ENCODE assay signal across 32 cellular contexts in genomic region chr4:94298725-94299252, GRCh38. TPM values are rescaled to one million over a fixed set of nuclear protein-coding genes. Genes with fewer than 3 reads are reported as not detected.
DNase-seq lines count a peak whose midpoint lies in the region; ATAC-seq and TF ChIP-seq lines count a peak whose summit lies in the region.
"Had no signal": no experiment of that assay in that cellular context is flagged by ENCODE, and none has a peak within 500 bp of the region (broad histone marks: within the 10 kb centered on the region; RNA-seq: fewer than 3 reads in every experiment).

No MANE protein-coding gene starts in this region.

- H4K5ac ChIP-seq in IMR-90 (ENCODE audit: low read depth, low read length): no peak overlapping the region

- no peak overlapping the region for H3K4me3 ChIP-seq in IMR-90 (ENCODE audit: insufficient read depth, low read depth, low read length)
- H3K4me3 ChIP-seq: esophagus muscularis mucosa, lower lobe of right lung, SK-N-MC, skin epidermis, upper lobe of right lung had no signal

- no peak overlapping the region for H2AK9ac ChIP-seq in IMR-90 (replicated peaks; ENCODE audit: low read depth, low read length, poor library complexity)

- no peak overlapping the region for H3K4me3 Mint-ChIP-seq in mesothelial cell of epicardium
- H3K4me3 Mint-ChIP-seq: natural killer cell; T-helper 1 cell treated with Interleukin-12 subunit alpha and Interleukin-12 subunit beta and Interleukin-4 antibody, amounts not matched to agents 30 μg/mL and 1 μg/mL, for 36 hours had no signal

- no peak overlapping the region for H2AK5ac ChIP-seq in IMR-90 (ENCODE audit: low read depth, low read length)

- H3K18ac ChIP-seq in IMR-90 (ENCODE audit: low read depth, low read length): no peak overlapping the region

- no peak overlapping the region for H3K9ac ChIP-seq in IMR-90 (ENCODE audit: low read depth, low read length)

- POLR2A ChIA-PET in IMR-90 (lab: Charles Lee; ENCODE audit: unreplicated experiment): no interaction called here

- ATAC-seq in IMR-90 (ENCODE audit: low read depth): no peak
- no peak for ATAC-seq in stimulated activated naive CD8-positive, alpha-beta T cell treated with anti-CD3 and anti-CD28 coated beads, Interleukin-15, Interleukin-2, amounts not matched to agents 100 U/mL and 50 U/mL, for 24 hours
- ATAC-seq: HCT116, lower lobe of right lung, natural killer cell, upper lobe of right lung had no signal

- no peak overlapping the region for H3K4ac ChIP-seq in IMR-90 (ENCODE audit: low read depth, low read length)

- no peak overlapping the region for H4K8ac ChIP-seq in IMR-90 (ENCODE audit: low read depth in 2 of 2, low read length in 2 of 2)

- no peak overlapping the region for H2BK15ac ChIP-seq in IMR-90 (ENCODE audit: low read depth, low read length)

- no peak overlapping the region for H2BK20ac ChIP-seq in IMR-90 (ENCODE audit: low read depth, low read length)

- H3K4me1 ChIP-seq in IMR-90 (ENCODE audit: control insufficient read depth, insufficient read depth, low read length): no peaks in the 10 kb centered on the region
- H3K4me1 ChIP-seq: esophagus muscularis mucosa, lower lobe of right lung, upper lobe of right lung had no signal

- DNase-seq in IMR-90 (no peak), OCI-M1 (lab: John Stamatoyannopoulos, UW) (peak; percentile 56), epithelial cell of prostate (ENCODE audit: low read depth, low spot score) (peak; percentile 16), mesothelial cell of epicardium (ENCODE audit: low spot score in 2 of 2, unreplicated experiment in 2 of 2) (no peak), Kasumi-1 (lab: John Stamatoyannopoulos, UW) (no peak), NCI-H2029 treated with DMSO at 0.1 percent for 48 hours (lab: John Stamatoyannopoulos, UW) (no peak)
- DNase-seq in stimulated activated naive CD8-positive, alpha-beta T cell treated with anti-CD3 and anti-CD28 coated beads, Interleukin-15, Interleukin-2, amounts not matched to agents 100 U/mL and 50 U/mL, for 24 hours: no peak
- DNase-seq: activated CD4-positive, alpha-beta T cell treated with anti-CD3 and anti-CD28 coated beads, Interleukin-2, amount 50 U/mL, for 48 hours; activated CD4-positive, CD25-positive, alpha-beta regulatory T cell treated with anti-CD3 and anti-CD28 coated beads, Interleukin-2, amount 50 U/mL, for 72 hours; activated naive CD4-positive, alpha-beta T cell treated with Interleukin-2 at 50 U/mL for 16 hours; C1 segment of cervical spinal cord; central memory CD4-positive, alpha-beta T cell; COR-L47; cortex of kidney; DMS53; foreskin fibroblast; head of caudate nucleus; islet precursor cell; KBM-7; lower lobe of right lung; natural killer cell; NCI-H1436; stimulated activated naive CD4-positive, alpha-beta T cell; upper lobe of right lung had no signal

- H2AFZ ChIP-seq in IMR-90 (replicated peaks; ENCODE audit: low read length, poor library complexity): no peak overlapping the region

- H3K27me3 Mint-ChIP-seq in mesothelial cell of epicardium (ENCODE audit: low read depth): no peaks in the 10 kb centered on the region

- H3K79me1 ChIP-seq in IMR-90 (ENCODE audit: low read depth in 1 of 2, low read length in 2 of 2): no peaks in the 10 kb centered on the region

- no peaks in the 10 kb centered on the region for H3K27me3 ChIP-seq in IMR-90 (ENCODE audit: control insufficient read depth, insufficient read depth, low read length)
- H3K27me3 ChIP-seq: esophagus muscularis mucosa, upper lobe of right lung had no signal

- TF ChIP-seq POLR2A in IMR-90 (IDR thresholded peaks at IDR 0.05; ENCODE audit: low read depth, low read length): no peak

- H3K36me3 ChIP-seq in IMR-90 (ENCODE audit: control insufficient read depth, insufficient read depth, low read length): no peaks in the 10 kb centered on the region
- H3K36me3 ChIP-seq: esophagus muscularis mucosa, lower lobe of right lung, upper lobe of right lung had no signal

- no TSS peak for BruUV-seq in IMR-90 (replicated peaks; lab: Mats Ljungman, UMichigan)

- no peak overlapping the region for H3K27ac ChIP-seq in IMR-90 (ENCODE audit: insufficient read depth, low read length)
- peak overlapping the region; percentile 15 for H3K27ac ChIP-seq in epithelial cell of prostate
- H3K27ac ChIP-seq: esophagus muscularis mucosa, lower lobe of right lung, SK-N-MC, skin epidermis, upper lobe of right lung had no signal

- peaks cover 5% of the 10 kb centered on the region for H3K9me3 Mint-ChIP-seq in mesothelial cell of epicardium
- H3K9me3 Mint-ChIP-seq: natural killer cell; T-helper 1 cell treated with Interleukin-12 subunit alpha and Interleukin-12 subunit beta and Interleukin-4 antibody, amounts not matched to agents 30 μg/mL and 1 μg/mL, for 36 hours had no signal

- H3K56ac ChIP-seq in IMR-90 (ENCODE audit: extremely low read depth, insufficient read depth, low read length): no peak overlapping the region

- in situ Hi-C loops in IMR-90 (cut with MboI; ENCODE audit: low sequenced_read_pairs): no loop called here

- CTCF ChIA-PET in IMR-90 (lab: Yijun Ruan, JAX): no interaction called here

- 48% methylated on average over 2 of the region's 4 CpGs; no CpG with 5 or more reads in 1 of the 2 experiments for WGBS in IMR-90 (ENCODE audit: extremely low coverage in 2 of 2, insufficient read length in 1 of 2), 2 experiments

- H4K91ac ChIP-seq in IMR-90 (ENCODE audit: insufficient read depth, low read depth, low read length): no peak overlapping the region

- no peaks in the 10 kb centered on the region for H3K9me3 ChIP-seq in IMR-90 (ENCODE audit: control insufficient read depth, insufficient read depth, low read length)
- H3K9me3 ChIP-seq: esophagus muscularis mucosa, lower lobe of right lung, upper lobe of right lung had no signal

- H3K4me1 Mint-ChIP-seq in mesothelial cell of epicardium: peaks cover 15% of the 10 kb centered on the region

- dilution Hi-C loops in IMR-90 (cut with HindIII; ENCODE audit: low sequenced_read_pairs, unreplicated experiment): no loop called here

- intact Hi-C loops in IMR-90 (cut with micrococcal nuclease): no loop called here

- H3K36me3 Mint-ChIP-seq in mesothelial cell of epicardium: no peaks in the 10 kb centered on the region
- H3K36me3 Mint-ChIP-seq: natural killer cell had no signal

- no peak for TF ChIP-seq RAD21 in IMR-90 (IDR thresholded peaks at IDR 0.05; ENCODE audit: low read length)

- H3K23ac ChIP-seq in IMR-90 (ENCODE audit: low read depth, low read length): no peak overlapping the region

- H2BK120ac ChIP-seq in IMR-90 (ENCODE audit: low read depth, low read length): no peak overlapping the region

- TF ChIP-seq CTCF in IMR-90 (conservative IDR thresholded peaks at IDR 0.05; ENCODE audit: low read depth, low read length) (no peak), mesothelial cell of epicardium (IDR thresholded peaks at IDR 0.05; ENCODE audit: unreplicated experiment) (no peak)

- no peak overlapping the region for H2BK5ac ChIP-seq in IMR-90 (ENCODE audit: low read depth, low read length, poor library complexity, severe bottlenecking)

- H4K20me1 ChIP-seq in IMR-90 (ENCODE audit: insufficient read depth, low read length): no peaks in the 10 kb centered on the region

- H3K4me2 ChIP-seq in IMR-90 (ENCODE audit: low read depth, low read length): no peak overlapping the region

- no peak overlapping the region for H3K14ac ChIP-seq in IMR-90 (replicated peaks; ENCODE audit: low read depth, low read length)

- H3K27ac Mint-ChIP-seq in mesothelial cell of epicardium: peak overlapping the region; percentile 4
- H3K27ac Mint-ChIP-seq: natural killer cell; T-helper 1 cell treated with Interleukin-12 subunit alpha and Interleukin-12 subunit beta and Interleukin-4 antibody, amounts not matched to agents 30 μg/mL and 1 μg/mL, for 36 hours had no signal

- no peaks in the 10 kb centered on the region for H3K9me1 ChIP-seq in IMR-90 (ENCODE audit: insufficient read depth, low read length)

TF ChIP-seq in IMR-90, 13 proteins besides CTCF, POLR2A, EP300 and RAD21:
- TF ChIP-seq USF2 (IDR thresholded peaks at IDR 0.05; ENCODE audit: low read depth, low read length) (no peak), MAFK (IDR thresholded peaks at IDR 0.05; ENCODE audit: low read depth, low read length) (0 out of 2 replicates have a peak, but pooled peaks have one; percentile 21)
TF ChIP-seq in IMR-90: peak in this region for 1.

RNA-seq across cellular contexts. Expression of gene HPGDS, which starts 43.8 kb away (rescaled TPM):
- total RNA-seq in IMR-90 (2012; rRNA removed) (not detected in 2 replicates), mesothelial cell of epicardium (not detected in 3 replicates)
- not detected in 2 replicates for polyA plus RNA-seq in IMR-90 (2012; rRNA removed)
- not detected in 2 replicates for polyA plus RNA-seq in IMR-90 (2012; cell fraction: cytosol; rRNA removed)
- not detected in 2 replicates for polyA plus RNA-seq in IMR-90 (2012; cell fraction: nucleus; rRNA removed; ENCODE audit: low replicate concordance)
- total RNA-seq: mononuclear cell, OCI-LY7, renal cortical epithelial cell had no signal

Comparison
In these comparisons a context has a peak if more than half of its experiments do, and no peak if none do; other contexts are left out.
1. DNase-seq: peak in OCI-M1 (single experiment) and epithelial cell of prostate (single experiment); none in IMR-90 (single experiment), mesothelial cell of epicardium (0 of 2), Kasumi-1 (0 of 2), NCI-H2029 treated with DMSO at 0.1 percent for 48 hours (single experiment) and stimulated activated naive CD8-positive, alpha-beta T cell treated with anti-CD3 and anti-CD28 coated beads, Interleukin-15, Interleukin-2, amounts not matched to agents 100 U/mL and 50 U/mL, for 24 hours (single experiment).